In genomic region chr11:67367014-67367835, GRCh38 we compare ENCODE assay signal across 13 cellular contexts. TPM values are rescaled to one million over a fixed set of nuclear protein-coding genes. Genes with fewer than 3 reads are reported as not detected.
DNase-seq lines count a peak whose midpoint lies in the region; ATAC-seq, FAIRE-seq and TF ChIP-seq lines count a peak whose summit lies in the region.
"Had no signal": no experiment of that assay in that cellular context is flagged by ENCODE, and none has a peak within 500 bp of the region (broad histone marks: within the 10 kb centered on the region; RNA-seq: fewer than 3 reads in every experiment).

No MANE protein-coding gene starts in this region.

- ATAC-seq in stimulated activated effector memory CD8-positive, alpha-beta T cell treated with anti-CD3 and anti-CD28 coated beads, Interleukin-12 subunit alpha, Interleukin-12 subunit beta, amount 100 ng/mL, for 72 hours, result no peak
- ATAC-seq in GM18870 (IDR thresholded peaks at IDR 0.05; ENCODE audit: unreplicated experiment), result no peak

- no peaks in the 10 kb centered on the region for H3K9me3 ChIP-seq in astrocyte (ENCODE audit: insufficient read depth, low read depth, low read length)
- H3K9me3 ChIP-seq in keratinocyte (ENCODE audit: control insufficient read depth, low read depth, low read length), result no peaks in the 10 kb centered on the region

- TF ChIP-seq CTCF in astrocyte (IDR thresholded peaks at IDR 0.05; ENCODE audit: insufficient read depth, low read depth, low read length) (no peak), keratinocyte (optimal IDR thresholded peaks at IDR 0.05 in 1 of 3, IDR thresholded peaks at IDR 0.05 in 1 of 3, conservative IDR thresholded peaks at IDR 0.05 in 1 of 3; ENCODE audit: extremely low read depth in 1 of 3, insufficient read depth in 2 of 3, low read length in 3 of 3) (no peak)

- peaks cover 50% of the 10 kb centered on the region for H3K4me1 Mint-ChIP-seq in astrocyte (ENCODE audit: low read depth, unreplicated experiment)
- H3K4me1 Mint-ChIP-seq in stimulated activated effector memory CD8-positive, alpha-beta T cell treated with anti-CD3 and anti-CD28 coated beads, Interleukin-12 subunit alpha, Interleukin-12 subunit beta, amount 100 ng/mL, for 72 hours, result peaks cover 93% of the 10 kb centered on the region

- no peaks in the 10 kb centered on the region for H3K27me3 Mint-ChIP-seq in astrocyte (ENCODE audit: low read depth, unreplicated experiment)

- H3K4me2 ChIP-seq in astrocyte (ENCODE audit: low read length) (peak overlapping the region; percentile 60), keratinocyte (ENCODE audit: control insufficient read depth, extremely low read depth, insufficient read depth, low read depth, low read length) (no peak overlapping the region)

- H3K9me3 Mint-ChIP-seq in astrocyte (ENCODE audit: unreplicated experiment), result no peaks in the 10 kb centered on the region
- H3K9me3 Mint-ChIP-seq in stimulated activated effector memory CD8-positive, alpha-beta T cell treated with anti-CD3 and anti-CD28 coated beads, Interleukin-12 subunit alpha, Interleukin-12 subunit beta, amount 100 ng/mL, for 72 hours, result no peaks in the 10 kb centered on the region

- H3K4me1 ChIP-seq in astrocyte (ENCODE audit: insufficient read depth, low read length), result peaks cover 60% of the 10 kb centered on the region
- H3K4me1 ChIP-seq in keratinocyte (ENCODE audit: control insufficient read depth, extremely low read depth, insufficient read depth, low read length), result peaks cover 17% of the 10 kb centered on the region

- H3K27ac Mint-ChIP-seq in astrocyte (ENCODE audit: unreplicated experiment), result no peak overlapping the region
- H3K27ac Mint-ChIP-seq in stimulated activated effector memory CD8-positive, alpha-beta T cell treated with anti-CD3 and anti-CD28 coated beads, Interleukin-12 subunit alpha, Interleukin-12 subunit beta, amount 100 ng/mL, for 72 hours, result no peak overlapping the region

- H3K4me3 Mint-ChIP-seq in astrocyte (ENCODE audit: unreplicated experiment), result no peak overlapping the region
- peak overlapping the region; percentile 17 for H3K4me3 Mint-ChIP-seq in stimulated activated effector memory CD8-positive, alpha-beta T cell treated with anti-CD3 and anti-CD28 coated beads, Interleukin-12 subunit alpha, Interleukin-12 subunit beta, amount 100 ng/mL, for 72 hours

- dilution Hi-C loops in keratinocyte (cut with MboI; ENCODE audit: extremely low pct_ligation_motif_present, low sequenced_read_pairs), result no loop called here

- H3K27ac ChIP-seq in astrocyte (ENCODE audit: low read depth, low read length) (no peak overlapping the region), keratinocyte (ENCODE audit: control insufficient read depth, insufficient read depth, low read length) (no peak overlapping the region)
- H3K27ac ChIP-seq: VCaP had no signal

- H3K9ac ChIP-seq in astrocyte (ENCODE audit: low read length), result peak overlapping the region; percentile 20
- H3K9ac ChIP-seq in keratinocyte (ENCODE audit: control insufficient read depth, extremely low read depth, insufficient read depth, low read length), result no peak overlapping the region

- no peaks in the 10 kb centered on the region for H3K9me1 ChIP-seq in keratinocyte (ENCODE audit: control insufficient read depth, extremely low read depth, insufficient read depth, low read length)

- peaks cover 92% of the 10 kb centered on the region for H4K20me1 ChIP-seq in astrocyte (ENCODE audit: insufficient read depth, low read length)
- H4K20me1 ChIP-seq in keratinocyte (ENCODE audit: control insufficient read depth, extremely low read depth, insufficient read depth, low read length), result peaks cover 5% of the 10 kb centered on the region

- DNase-seq in H7, result peak; percentile 54
- no peak for DNase-seq in astrocyte (ENCODE audit: low read depth)
- DNase-seq in keratinocyte (ENCODE audit: low read depth, low spot score), result no peak
- no peak for DNase-seq in stimulated activated effector memory CD8-positive, alpha-beta T cell treated with anti-CD3 and anti-CD28 coated beads, Interleukin-12 subunit alpha, Interleukin-12 subunit beta, amount 100 ng/mL, for 72 hours (ENCODE audit: low spot score in 2 of 2)
- DNase-seq in activated naive CD4-positive, alpha-beta T cell treated with Interleukin-2 at 50 U/mL for 16 hours, result no peak
- DNase-seq in middle frontal gyrus (ENCODE audit: extremely low spot score, low spot score), result no peak
- DNase-seq in DMS53 treated with DMSO at 0.1 percent for 48 hours (lab: John Stamatoyannopoulos, UW; ENCODE audit: unreplicated experiment), result no peak
- DNase-seq: activated T-cell treated with anti-CD3 and anti-CD28 coated beads for 4 hours, SIG-M5 had no signal

- no peaks in the 10 kb centered on the region for H3K36me3 ChIP-seq in H7 (replicated peaks; ENCODE audit: control insufficient read depth, insufficient read depth, low read length)
- H3K36me3 ChIP-seq in astrocyte (ENCODE audit: insufficient read depth, low read length), result peaks cover 14% of the 10 kb centered on the region
- peaks cover 4 to 6% of the 10 kb centered on the region in 2 experiments for H3K36me3 ChIP-seq in keratinocyte (ENCODE audit: control insufficient read depth in 2 of 2, extremely low read depth in 1 of 2, insufficient read depth in 2 of 2, low read length in 2 of 2)

- H3K27me3 ChIP-seq in H7 (ENCODE audit: control insufficient read depth, insufficient read depth, low read length) (peaks cover 12% of the 10 kb centered on the region), astrocyte (ENCODE audit: insufficient read depth, low read length) (no peaks in the 10 kb centered on the region), keratinocyte (ENCODE audit: control insufficient read depth, extremely low read depth, insufficient read depth, low read length) (no peaks in the 10 kb centered on the region)

- H2AFZ ChIP-seq in astrocyte (ENCODE audit: low read depth, low read length), result no peak overlapping the region
- H2AFZ ChIP-seq in keratinocyte (ENCODE audit: control insufficient read depth, low read length), result no peak overlapping the region

- FAIRE-seq in astrocyte (lab: Jason Lieb, UNC), result no peak
- peak; percentile 34 for FAIRE-seq in keratinocyte (lab: Jason Lieb, UNC)
- FAIRE-seq: endothelial cell of umbilical vein had no signal

- H3K36me3 Mint-ChIP-seq in astrocyte (ENCODE audit: low read depth, unreplicated experiment), result peaks cover 24% of the 10 kb centered on the region
- H3K36me3 Mint-ChIP-seq in stimulated activated effector memory CD8-positive, alpha-beta T cell treated with anti-CD3 and anti-CD28 coated beads, Interleukin-12 subunit alpha, Interleukin-12 subunit beta, amount 100 ng/mL, for 72 hours, result peaks cover 17% of the 10 kb centered on the region

- H3K4me3 ChIP-seq in H7 (ENCODE audit: insufficient read depth, low read depth, low read length), result no peak overlapping the region
- H3K4me3 ChIP-seq in astrocyte (ENCODE audit: insufficient read depth, low read depth, low read length), result no peak overlapping the region
- H3K4me3 ChIP-seq in keratinocyte (ENCODE audit: control insufficient read depth in 2 of 3, extremely low read depth in 1 of 3, insufficient read depth in 2 of 3, low read depth in 1 of 3, low read length in 3 of 3), result no peak overlapping the region

- H3K79me2 ChIP-seq in astrocyte (ENCODE audit: insufficient read depth, low read length) (peaks cover 80% of the 10 kb centered on the region), keratinocyte (ENCODE audit: control insufficient read depth, insufficient read depth, low read length) (no peaks in the 10 kb centered on the region)

RNA-seq across cellular contexts. Expression of gene CLCF1, which starts 6.2 kb away (rescaled TPM):
- 3.7 and 4.4 TPM in 2 replicates for total RNA-seq in H7 (2014; rRNA removed; shearing (Covaris generic))
- total RNA-seq in astrocyte, result 17.4 and 17.6 TPM in 2 replicates
- 2.2 to 4.9 TPM (median 2.7 TPM) in 3 replicates for polyA plus RNA-seq in keratinocyte
- 0.32 TPM for polyA plus RNA-seq in keratinocyte (2011; ENCODE audit: low read depth)
- polyA plus RNA-seq in keratinocyte (2011; cell fraction: cytosol; rRNA removed), result 2.5 and 2.6 TPM in 2 replicates
- 9.3 and 10.6 TPM in 2 replicates for polyA plus RNA-seq in keratinocyte (2011; cell fraction: nucleus; rRNA removed)
- polyA plus RNA-seq in keratinocyte (2012; ENCODE audit: low replicate concordance), result 2.0 and 2.9 TPM in 2 replicates
- polyA minus RNA-seq in keratinocyte, result 2.9 to 3.3 TPM (median 3.1 TPM) in 3 replicates
- 5.0 TPM for polyA minus RNA-seq in keratinocyte (2011; cell fraction: cytosol; rRNA and poly(A)+ RNA removed)
- 2.3 and 2.4 TPM in 2 replicates for polyA minus RNA-seq in keratinocyte (2011; cell fraction: nucleus; rRNA and poly(A)+ RNA removed)

RNA-seq across cellular contexts. Expression of gene POLD4, which starts 13.9 kb away (rescaled TPM):
- total RNA-seq in H7 (2014; rRNA removed; shearing (Covaris generic)), result 49.8 and 53.9 TPM in 2 replicates
- total RNA-seq in astrocyte, result 53.5 and 69.2 TPM in 2 replicates
- polyA plus RNA-seq in keratinocyte, result 35.7 to 60.9 TPM (median 43.3 TPM) in 3 replicates
- polyA plus RNA-seq in keratinocyte (2011; ENCODE audit: low read depth), result 6.0 TPM
- 46.0 and 102 TPM in 2 replicates for polyA plus RNA-seq in keratinocyte (2011; cell fraction: cytosol; rRNA removed)
- polyA plus RNA-seq in keratinocyte (2011; cell fraction: nucleus; rRNA removed), result 62.8 and 80.0 TPM in 2 replicates
- polyA plus RNA-seq in keratinocyte (2012; ENCODE audit: low replicate concordance), result 71.4 and 79.2 TPM in 2 replicates
- 8.5 to 13.1 TPM (median 9.6 TPM) in 3 replicates for polyA minus RNA-seq in keratinocyte
- 37.6 TPM for polyA minus RNA-seq in keratinocyte (2011; cell fraction: cytosol; rRNA and poly(A)+ RNA removed)
- 15.4 and 16.5 TPM in 2 replicates for polyA minus RNA-seq in keratinocyte (2011; cell fraction: nucleus; rRNA and poly(A)+ RNA removed)

RNA-seq across cellular contexts. Expression of gene RAD9A, which starts 24.6 kb away (rescaled TPM):
- total RNA-seq in H7 (2014; rRNA removed; shearing (Covaris generic)), result 20.2 and 27.0 TPM in 2 replicates
- total RNA-seq in astrocyte, result 9.2 and 9.4 TPM in 2 replicates
- 5.7 to 8.5 TPM (median 8.0 TPM) in 3 replicates for polyA plus RNA-seq in keratinocyte
- 3.6 TPM for polyA plus RNA-seq in keratinocyte (2011; ENCODE audit: low read depth)
- polyA plus RNA-seq in keratinocyte (2011; cell fraction: cytosol; rRNA removed), result 3.2 and 5.2 TPM in 2 replicates
- polyA plus RNA-seq in keratinocyte (2011; cell fraction: nucleus; rRNA removed), result 19.1 and 25.4 TPM in 2 replicates
- polyA plus RNA-seq in keratinocyte (2012; ENCODE audit: low replicate concordance), result 7.3 and 15.1 TPM in 2 replicates
- polyA minus RNA-seq in keratinocyte, result 2.9 to 5.4 TPM (median 4.6 TPM) in 3 replicates
- polyA minus RNA-seq in keratinocyte (2011; cell fraction: cytosol; rRNA and poly(A)+ RNA removed), result 9.2 TPM
- 6.5 and 8.2 TPM in 2 replicates for polyA minus RNA-seq in keratinocyte (2011; cell fraction: nucleus; rRNA and poly(A)+ RNA removed)

RNA-seq across cellular contexts. Expression of gene PPP1CA, which starts 34.4 kb away (rescaled TPM):
- 246 and 314 TPM in 2 replicates for total RNA-seq in H7 (2014; rRNA removed; shearing (Covaris generic))
- total RNA-seq in astrocyte, result 157 and 159 TPM in 2 replicates
- 122 to 235 TPM (median 129 TPM) in 3 replicates for polyA plus RNA-seq in keratinocyte
- polyA plus RNA-seq in keratinocyte (2011; ENCODE audit: low read depth), result 74.6 TPM
- polyA plus RNA-seq in keratinocyte (2011; cell fraction: cytosol; rRNA removed), result 94.3 and 169 TPM in 2 replicates
- polyA plus RNA-seq in keratinocyte (2011; cell fraction: nucleus; rRNA removed), result 65.5 and 68.2 TPM in 2 replicates
- polyA plus RNA-seq in keratinocyte (2012; ENCODE audit: low replicate concordance), result 94.0 and 183 TPM in 2 replicates
- 120 to 247 TPM (median 124 TPM) in 3 replicates for polyA minus RNA-seq in keratinocyte
- 118 TPM for polyA minus RNA-seq in keratinocyte (2011; cell fraction: cytosol; rRNA and poly(A)+ RNA removed)
- polyA minus RNA-seq in keratinocyte (2011; cell fraction: nucleus; rRNA and poly(A)+ RNA removed), result 28.2 and 28.8 TPM in 2 replicates

RNA-seq across cellular contexts. Expression of gene TBC1D10C, which starts 36.7 kb away (rescaled TPM):
- total RNA-seq in H7 (2014; rRNA removed; shearing (Covaris generic)), result 0.44 and 0.52 TPM in 2 replicates
- total RNA-seq in astrocyte, result 0.16 TPM in 1 of 2 replicates, not detected in the other
- not detected in 3 replicates for polyA plus RNA-seq in keratinocyte
- polyA plus RNA-seq in keratinocyte (2011; ENCODE audit: low read depth), result not detected
- not detected in 2 replicates for polyA plus RNA-seq in keratinocyte (2011; cell fraction: cytosol; rRNA removed)
- polyA plus RNA-seq in keratinocyte (2011; cell fraction: nucleus; rRNA removed), result not detected in 2 replicates
- polyA plus RNA-seq in keratinocyte (2012; ENCODE audit: low replicate concordance), result 0.06 TPM in 1 of 2 replicates, not detected in the other
- polyA minus RNA-seq in keratinocyte, result not detected in 3 replicates
- not detected for polyA minus RNA-seq in keratinocyte (2011; cell fraction: cytosol; rRNA and poly(A)+ RNA removed)
- polyA minus RNA-seq in keratinocyte (2011; cell fraction: nucleus; rRNA and poly(A)+ RNA removed), result not detected in 2 replicates
- total RNA-seq: endothelial cell of umbilical vein, pulmonary artery endothelial cell had no signal
- polyA plus RNA-seq: endothelial cell of umbilical vein had no signal
